In genomic region chr12:54229624-54230212, GRCh38 we compare ENCODE assay signal across 1 cellular context.
TF ChIP-seq lines count a peak whose summit lies in the region.

No MANE protein-coding gene starts in this region.

TF ChIP-seq in WTC11, 78 proteins besides CTCF, POLR2A, EP300 and RAD21 (continued from another document):
- TF ChIP-seq ZNF425 (CRISPR knock-in tag; conservative IDR thresholded peaks at IDR 0.05), result no peak
- TF ChIP-seq NFYB (CRISPR knock-in tag; conservative IDR thresholded peaks at IDR 0.05; ENCODE audit: low read depth), result no peak
- TF ChIP-seq ZNF532 (CRISPR knock-in tag; IDR thresholded peaks at IDR 0.05; ENCODE audit: borderline replicate concordance), result no peak
TF ChIP-seq in WTC11: peak in this region for 0.
